16 cellular contexts compared by ENCODE assay signal in the genomic region with DNA sequence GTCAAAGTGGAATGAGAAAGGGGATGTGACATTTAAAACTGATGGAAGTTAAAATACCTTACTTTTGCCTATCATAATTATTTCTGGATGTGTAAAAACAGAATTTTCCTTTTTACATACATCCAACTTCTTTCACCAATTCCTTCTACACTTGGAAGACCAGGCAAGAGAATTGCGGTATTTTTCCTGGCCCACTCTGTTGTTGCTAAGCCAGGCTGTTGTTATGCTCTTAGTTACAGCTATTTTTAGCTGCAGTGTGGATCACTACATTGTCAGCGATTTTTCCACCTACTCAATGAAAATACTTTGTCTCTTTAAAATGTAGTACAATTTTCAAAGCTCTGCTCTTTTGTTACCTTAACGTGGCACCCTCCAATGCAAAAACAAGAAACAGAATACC. TPM values are rescaled to one million over a fixed set of nuclear protein-coding genes. Genes with fewer than 3 reads are reported as not detected.
DNase-seq lines count a peak whose midpoint lies in the region; TF ChIP-seq lines count a peak whose summit lies in the region.
"Had no signal": no experiment of that assay in that cellular context is flagged by ENCODE, and none has a peak within 500 bp of the region (broad histone marks: within the 10 kb centered on the region; RNA-seq: fewer than 3 reads in every experiment).

No MANE protein-coding gene starts in this region.

- H3K79me2 ChIP-seq in mesendoderm (ENCODE audit: control insufficient read depth, insufficient read depth, low read length) = no peaks in the 10 kb centered on the region

- H3K4me2 ChIP-seq in mesendoderm (ENCODE audit: low read length) = no peak overlapping the region

- no peak overlapping the region for H3K4ac ChIP-seq in mesendoderm (ENCODE audit: low read depth, low read length)

- H3K9me3 ChIP-seq in CD4-positive, alpha-beta memory T cell (ENCODE audit: control insufficient read depth in 1 of 2, low read length in 2 of 2) = no peaks in the 10 kb centered on the region
- H3K9me3 ChIP-seq: BE2C had no signal

- H2AK5ac ChIP-seq in mesendoderm (ENCODE audit: low read length) = no peak overlapping the region

- no peaks in the 10 kb centered on the region for H3K36me3 Mint-ChIP-seq in CD4-positive, alpha-beta memory T cell

- no peak overlapping the region for H2BK120ac ChIP-seq in mesendoderm (ENCODE audit: low read depth, low read length)

- intact Hi-C loops in CD4-positive, alpha-beta memory T cell (cut with micrococcal nuclease) = no loop called here

- H4K8ac ChIP-seq in mesendoderm (ENCODE audit: low read depth, low read length) = no peak overlapping the region

- POLR2A ChIA-PET in CD4-positive, alpha-beta memory T cell (lab: Charles Lee; ENCODE audit: partially characterized antibody) = no interaction called here

- no CpG with 5 or more reads among the region's 3 CpGs for WGBS in mesendoderm (ENCODE audit: extremely low coverage, insufficient coverage, low lambda C conversion rate)

- no peak overlapping the region for H3K23ac ChIP-seq in mesendoderm (ENCODE audit: low read length)

- H3K79me1 ChIP-seq in mesendoderm (ENCODE audit: low read length) = no peaks in the 10 kb centered on the region

- no peak overlapping the region for H3K9ac ChIP-seq in mesendoderm (ENCODE audit: low read length)

- no peak overlapping the region for H3K27ac Mint-ChIP-seq in CD4-positive, alpha-beta memory T cell
- H3K27ac Mint-ChIP-seq: CD4-positive, alpha-beta T cell; H9 had no signal

- H3K4me3 ChIP-seq in astrocyte of the spinal cord (ENCODE audit: low read depth, low read length) = no peak overlapping the region
- H3K4me3 ChIP-seq in mesendoderm (ENCODE audit: low read length) = no peak overlapping the region
- no peak overlapping the region for H3K4me3 ChIP-seq in CD4-positive, alpha-beta memory T cell (ENCODE audit: low read length in 2 of 2)

- H3K56ac ChIP-seq in mesendoderm (ENCODE audit: low read length) = no peak overlapping the region

- H3K4me1 ChIP-seq in mesendoderm (ENCODE audit: control insufficient read depth, low read depth, low read length) = no peaks in the 10 kb centered on the region
- H3K4me1 ChIP-seq in CD4-positive, alpha-beta memory T cell (ENCODE audit: insufficient read depth, low read length) = no peaks in the 10 kb centered on the region
- H3K4me1 ChIP-seq: BE2C had no signal

- H3K27me3 Mint-ChIP-seq in CD4-positive, alpha-beta memory T cell = peaks cover 3 to 9% of the 10 kb centered on the region in 2 donors

- H3K4me1 Mint-ChIP-seq in CD4-positive, alpha-beta memory T cell = no peaks in the 10 kb centered on the region

- H2BK15ac ChIP-seq in mesendoderm (replicated peaks; ENCODE audit: low read depth) = no peak overlapping the region

- no peak overlapping the region for H3K18ac ChIP-seq in mesendoderm (ENCODE audit: low read length)

- H3K27ac ChIP-seq in mesendoderm (ENCODE audit: low read depth, low read length) = no peak overlapping the region
- H3K27ac ChIP-seq in CD4-positive, alpha-beta memory T cell (ENCODE audit: low read depth, low read length) = no peak overlapping the region

- CTCF ChIA-PET in CD4-positive, alpha-beta memory T cell (lab: Charles Lee; ENCODE audit: partially characterized antibody) = no interaction called here

- no peaks in the 10 kb centered on the region for H3K27me3 ChIP-seq in mesendoderm (ENCODE audit: insufficient read depth, low read length, poor library complexity)
- peaks cover 7% of the 10 kb centered on the region for H3K27me3 ChIP-seq in CD4-positive, alpha-beta memory T cell (ENCODE audit: insufficient read depth, low read length)
- H3K27me3 ChIP-seq: BE2C had no signal

- no peaks in the 10 kb centered on the region for H3K36me3 ChIP-seq in mesendoderm (ENCODE audit: control insufficient read depth, insufficient read depth, low read length)
- H3K36me3 ChIP-seq in CD4-positive, alpha-beta memory T cell (ENCODE audit: insufficient read depth, low read length) = no peaks in the 10 kb centered on the region
- H3K36me3 ChIP-seq: BE2C had no signal

- no peak for TF ChIP-seq CTCF in astrocyte of the spinal cord (IDR thresholded peaks at IDR 0.05; ENCODE audit: low read depth, low read length)

- in situ Hi-C loops in astrocyte of the spinal cord (cut with HindIII; ENCODE audit: low sequenced_read_pairs) = no loop called here

- no peak overlapping the region for H3K4me3 Mint-ChIP-seq in CD4-positive, alpha-beta memory T cell
- H3K4me3 Mint-ChIP-seq: CD4-positive, alpha-beta T cell; H9 had no signal

- no peak overlapping the region for H2BK5ac ChIP-seq in mesendoderm (ENCODE audit: low read length)

- no peak overlapping the region for H4K5ac ChIP-seq in mesendoderm (ENCODE audit: low read length)

- DNase-seq in NCI-H2227 (lab: John Stamatoyannopoulos, UW; ENCODE audit: unreplicated experiment) (peak; percentile 4), NCI-H2227 treated with DMSO at 0.1 percent for 48 hours (lab: John Stamatoyannopoulos, UW) (no peak), astrocyte of the spinal cord (ENCODE audit: low read depth, low spot score) (peak; percentile 8), mesendoderm (peak; percentile 4), stromal cell of bone marrow (ENCODE audit: low read depth) (peak; percentile 16), islet precursor cell (no peak), anterior cingulate cortex (lab: John Stamatoyannopoulos, UW) (no peak)
- no peak for DNase-seq in CD4-positive, alpha-beta memory T cell
- DNase-seq: BE2C; CD4-positive, alpha-beta T cell; H9; KG1; NCI-H1694 treated with DMSO at 0.1 percent for 48 hours; NCI-H446; SHP77 had no signal

- H3K9me3 Mint-ChIP-seq in CD4-positive, alpha-beta memory T cell = no peaks in the 10 kb centered on the region
- H3K9me3 Mint-ChIP-seq: CD4-positive, alpha-beta T cell; H9 had no signal

RNA-seq across cellular contexts. Expression of a gene that starts 43.4 kb away (rescaled TPM):
- 0.25 TPM for polyA plus RNA-seq in mesendoderm (2013, experiment 1 of 2)
- polyA plus RNA-seq in mesendoderm (2013, experiment 2 of 2) = 0.28 TPM
- total RNA-seq in CD4-positive, alpha-beta memory T cell = not detected
- polyA plus RNA-seq in CD4-positive, alpha-beta memory T cell = not detected
- total RNA-seq: CD4-positive, alpha-beta T cell; HT-29 had no signal

Comparison
In these comparisons a context has a peak if more than half of its experiments do, and no peak if none do; other contexts are left out.
1. DNase-seq: peak in NCI-H2227 (single experiment), astrocyte of the spinal cord (single experiment), mesendoderm (single experiment) and stromal cell of bone marrow (single experiment); none in NCI-H2227 treated with DMSO at 0.1 percent for 48 hours (single experiment), CD4-positive, alpha-beta memory T cell (0 of 5), islet precursor cell (single experiment) and anterior cingulate cortex (0 of 58).